ENCODE assay signal across 19 cellular contexts in genomic region chr17:20967776-20968175, GRCh38.
A peak's percentile ranks its signal among the peaks of the same experiment; 100 is the strongest.
DNase-seq lines count a peak whose midpoint lies in the region; ATAC-seq and TF ChIP-seq lines count a peak whose summit lies in the region.
"Had no signal": no experiment of that assay in that cellular context is flagged by ENCODE, and none has a peak within 500 bp of the region (broad histone marks: within the 10 kb centered on the region; RNA-seq: fewer than 3 reads in every experiment).

No MANE protein-coding gene starts in this region.

- no peaks in the 10 kb centered on the region for H3K9me3 Mint-ChIP-seq in memory B cell
- no peaks in the 10 kb centered on the region for H3K9me3 Mint-ChIP-seq in activated CD8-positive, alpha-beta memory T cell treated with anti-CD3 and anti-CD28 coated beads, Interleukin-2, amount 10 ng/mL, durations not matched to agents 7 days and 5 days (ENCODE audit: low read depth)
- H3K9me3 Mint-ChIP-seq: CD8-positive, alpha-beta memory T cell had no signal

- H3K36me3 Mint-ChIP-seq in memory B cell: no peaks in the 10 kb centered on the region
- no peaks in the 10 kb centered on the region for H3K36me3 Mint-ChIP-seq in activated CD8-positive, alpha-beta memory T cell treated with anti-CD3 and anti-CD28 coated beads, Interleukin-2, amount 10 ng/mL, durations not matched to agents 7 days and 5 days
- H3K36me3 Mint-ChIP-seq: CD8-positive, alpha-beta memory T cell had no signal

- H3K14ac ChIP-seq in IMR-90 (replicated peaks; ENCODE audit: low read depth, low read length): no peak overlapping the region

- H3K23ac ChIP-seq in IMR-90 (ENCODE audit: low read depth, low read length): no peak overlapping the region

- TF ChIP-seq POLR2A in IMR-90 (IDR thresholded peaks at IDR 0.05; ENCODE audit: low read depth, low read length): no peak

- intact Hi-C loops in IMR-90 (cut with micrococcal nuclease): no loop called here

- no peak overlapping the region for H4K5ac ChIP-seq in IMR-90 (ENCODE audit: low read depth, low read length)

- no peak overlapping the region for H3K4me2 ChIP-seq in IMR-90 (ENCODE audit: low read depth, low read length)
- H3K4me2 ChIP-seq: SK-N-SH had no signal

- no peak overlapping the region for H2AFZ ChIP-seq in IMR-90 (replicated peaks; ENCODE audit: low read length, poor library complexity)

- H2BK120ac ChIP-seq in IMR-90 (ENCODE audit: low read depth, low read length): no peak overlapping the region

- peaks cover 55% of the 10 kb centered on the region for H3K4me1 Mint-ChIP-seq in memory B cell
- H3K4me1 Mint-ChIP-seq in activated CD8-positive, alpha-beta memory T cell treated with anti-CD3 and anti-CD28 coated beads, Interleukin-2, amount 10 ng/mL, durations not matched to agents 7 days and 5 days: peaks cover 8% of the 10 kb centered on the region

- no peaks in the 10 kb centered on the region for H4K20me1 ChIP-seq in IMR-90 (ENCODE audit: insufficient read depth, low read length)

- no peak overlapping the region for H3K4ac ChIP-seq in IMR-90 (ENCODE audit: low read depth, low read length)

- in situ Hi-C loops in IMR-90 (cut with MboI; ENCODE audit: low sequenced_read_pairs): no loop called here

- ATAC-seq in IMR-90 (ENCODE audit: low read depth): no peak
- peak; percentile 23 for ATAC-seq in memory B cell (ENCODE audit: low read depth)
- ATAC-seq in activated CD8-positive, alpha-beta memory T cell treated with anti-CD3 and anti-CD28 coated beads, Interleukin-2, amount 10 ng/mL, durations not matched to agents 7 days and 5 days: no peak

- H4K91ac ChIP-seq in IMR-90 (ENCODE audit: insufficient read depth, low read depth, low read length): no peak overlapping the region

- H2BK15ac ChIP-seq in IMR-90 (ENCODE audit: low read depth, low read length): no peak overlapping the region

- H3K9me3 ChIP-seq in IMR-90 (ENCODE audit: control insufficient read depth, insufficient read depth, low read length): no peaks in the 10 kb centered on the region
- H3K9me3 ChIP-seq: BE2C, Peyer's patch, SK-N-SH had no signal

- no peak overlapping the region for H2AK5ac ChIP-seq in IMR-90 (ENCODE audit: low read depth, low read length)

- H2BK20ac ChIP-seq in IMR-90 (ENCODE audit: low read depth, low read length): no peak overlapping the region

- no peak overlapping the region for H3K27ac ChIP-seq in IMR-90 (ENCODE audit: insufficient read depth, low read length)
- H3K27ac ChIP-seq: Peyer's patch had no signal

- no TSS peak for BruUV-seq in IMR-90 (replicated peaks; lab: Mats Ljungman, UMichigan)

- no peak overlapping the region for H3K56ac ChIP-seq in IMR-90 (ENCODE audit: extremely low read depth, insufficient read depth, low read length)

- TF ChIP-seq CTCF in IMR-90 (conservative IDR thresholded peaks at IDR 0.05; ENCODE audit: low read depth, low read length) (no peak), choroid plexus epithelial cell (conservative IDR thresholded peaks at IDR 0.05; ENCODE audit: low read depth, low read length) (no peak)

- POLR2A ChIA-PET in IMR-90 (lab: Charles Lee; ENCODE audit: unreplicated experiment): no interaction called here

- H3K27me3 Mint-ChIP-seq in memory B cell: peaks cover 1% of the 10 kb centered on the region
- peaks cover 26% of the 10 kb centered on the region for H3K27me3 Mint-ChIP-seq in activated CD8-positive, alpha-beta memory T cell treated with anti-CD3 and anti-CD28 coated beads, Interleukin-2, amount 10 ng/mL, durations not matched to agents 7 days and 5 days

- peaks cover 46% of the 10 kb centered on the region for H3K27me3 ChIP-seq in IMR-90 (ENCODE audit: control insufficient read depth, insufficient read depth, low read length)
- H3K27me3 ChIP-seq: BE2C, Peyer's patch had no signal

- no peak for TF ChIP-seq RAD21 in IMR-90 (IDR thresholded peaks at IDR 0.05; ENCODE audit: low read length)

- H3K9me1 ChIP-seq in IMR-90 (ENCODE audit: insufficient read depth, low read length): no peaks in the 10 kb centered on the region

- no peak overlapping the region for H4K8ac ChIP-seq in IMR-90 (ENCODE audit: low read depth in 2 of 2, low read length in 2 of 2)

- H3K18ac ChIP-seq in IMR-90 (ENCODE audit: low read depth, low read length): no peak overlapping the region

- no peaks in the 10 kb centered on the region for H3K79me1 ChIP-seq in IMR-90 (ENCODE audit: low read depth in 1 of 2, low read length in 2 of 2)

- H3K27ac Mint-ChIP-seq in memory B cell: no peak overlapping the region
- H3K27ac Mint-ChIP-seq in activated CD8-positive, alpha-beta memory T cell treated with anti-CD3 and anti-CD28 coated beads, Interleukin-2, amount 10 ng/mL, durations not matched to agents 7 days and 5 days: no peak overlapping the region

- CTCF ChIA-PET in IMR-90 (lab: Yijun Ruan, JAX): no interaction called here
- CTCF ChIA-PET in activated CD8-positive, alpha-beta memory T cell treated with anti-CD3 and anti-CD28 coated beads, Interleukin-2, amount 10 ng/mL, durations not matched to agents 7 days and 5 days (lab: Charles Lee): no interaction called here

- no peaks in the 10 kb centered on the region for H3K36me3 ChIP-seq in IMR-90 (ENCODE audit: control insufficient read depth, insufficient read depth, low read length)
- H3K36me3 ChIP-seq: BE2C, Peyer's patch had no signal

- no peak overlapping the region for H3K9ac ChIP-seq in IMR-90 (ENCODE audit: low read depth, low read length)
- H3K9ac ChIP-seq: SK-N-SH had no signal

- H3K4me1 ChIP-seq in IMR-90 (ENCODE audit: control insufficient read depth, insufficient read depth, low read length): no peaks in the 10 kb centered on the region
- H3K4me1 ChIP-seq: BE2C, Peyer's patch had no signal

- H3K4me3 Mint-ChIP-seq in memory B cell: no peak overlapping the region
- H3K4me3 Mint-ChIP-seq in activated CD8-positive, alpha-beta memory T cell treated with anti-CD3 and anti-CD28 coated beads, Interleukin-2, amount 10 ng/mL, durations not matched to agents 7 days and 5 days: no peak overlapping the region

- WGBS in IMR-90 (ENCODE audit: extremely low coverage in 2 of 2, insufficient read length in 1 of 2), 2 experiments: 38% methylated on average over 1 of the region's 3 CpGs; no CpG with 5 or more reads in 1 of the 2 experiments

- no peak overlapping the region for H2BK5ac ChIP-seq in IMR-90 (ENCODE audit: low read depth, low read length, poor library complexity, severe bottlenecking)

- H3K4me3 ChIP-seq in IMR-90 (ENCODE audit: insufficient read depth, low read depth, low read length): no peak overlapping the region
- no peak overlapping the region for H3K4me3 ChIP-seq in choroid plexus epithelial cell (ENCODE audit: low read depth, low read length)
- H3K4me3 ChIP-seq: Peyer's patch had no signal

- no peak overlapping the region for H2AK9ac ChIP-seq in IMR-90 (replicated peaks; ENCODE audit: low read depth, low read length, poor library complexity)

- DNase-seq in ELR (ENCODE audit: low read depth): peak; percentile 19
- peak; percentile 17 for DNase-seq in IMR-90
- DNase-seq in choroid plexus epithelial cell (ENCODE audit: low read depth): peak; percentile 33
- DNase-seq in memory B cell (ENCODE audit: low spot score in 2 of 2): no peak
- no peak for DNase-seq in activated CD8-positive, alpha-beta memory T cell treated with anti-CD3 and anti-CD28 coated beads, Interleukin-2, amount 10 ng/mL, durations not matched to agents 7 days and 5 days
- no peak for DNase-seq in NCI-H226
- no peak for DNase-seq in stimulated activated CD4-positive, alpha-beta T cell treated with anti-CD3 and anti-CD28 coated beads, Interleukin-4, amount 100 ng/mL, for 1 hour
- no peak for DNase-seq in SKM-1 treated with dmso at 0.1 percent for 144 hours (lab: John Stamatoyannopoulos, UW; ENCODE audit: unreplicated experiment)
- DNase-seq: BE2C; CD8-positive, alpha-beta memory T cell; H7; NCI-H1048; NCI-H146; NCI-H2081 treated with DMSO at 0.1 percent for 48 hours; NCI-H2227 treated with DMSO at 0.1 percent for 48 hours; NCI-H69; Peyer's patch; Right ventricle myocardium superior; SK-N-SH had no signal

- dilution Hi-C loops in IMR-90 (cut with HindIII; ENCODE audit: low sequenced_read_pairs, unreplicated experiment): no loop called here

TF ChIP-seq in IMR-90, 13 proteins besides CTCF, POLR2A, EP300 and RAD21:
- TF ChIP-seq BHLHE40 (IDR thresholded peaks at IDR 0.05; ENCODE audit: low read depth, low read length): no peak
- TF ChIP-seq RFX5 (IDR thresholded peaks at IDR 0.05; ENCODE audit: low read depth, low read length): no peak
- TF ChIP-seq MAZ (IDR thresholded peaks at IDR 0.05; ENCODE audit: borderline replicate concordance, low read depth, low read length): no peak
- no peak for TF ChIP-seq CEBPB (IDR thresholded peaks at IDR 0.05; ENCODE audit: low read depth, low read length)
- no peak for TF ChIP-seq CHD1 (IDR thresholded peaks at IDR 0.05; ENCODE audit: low read depth, low read length)
- no peak for TF ChIP-seq RCOR1 (IDR thresholded peaks at IDR 0.05; ENCODE audit: insufficient replicate concordance, low read length)
- TF ChIP-seq USF2 (IDR thresholded peaks at IDR 0.05; ENCODE audit: low read depth, low read length): no peak
- TF ChIP-seq MAFK (IDR thresholded peaks at IDR 0.05; ENCODE audit: low read depth, low read length): no peak
- no peak for TF ChIP-seq NFE2L2 (IDR thresholded peaks at IDR 0.05; ENCODE audit: low read depth, low read length)
- TF ChIP-seq MXI1 (IDR thresholded peaks at IDR 0.05; ENCODE audit: borderline replicate concordance, low read depth, low read length): no peak

Comparison
In these comparisons a context has a peak if more than half of its experiments do, and no peak if none do; other contexts are left out.
1. DNase-seq: peak in ELR (single experiment), IMR-90 (single experiment) and choroid plexus epithelial cell (single experiment); none in memory B cell (0 of 2), activated CD8-positive, alpha-beta memory T cell treated with anti-CD3 and anti-CD28 coated beads, Interleukin-2, amount 10 ng/mL, durations not matched to agents 7 days and 5 days (single experiment), NCI-H226 (single experiment), stimulated activated CD4-positive, alpha-beta T cell treated with anti-CD3 and anti-CD28 coated beads, Interleukin-4, amount 100 ng/mL, for 1 hour (single experiment) and SKM-1 treated with dmso at 0.1 percent for 144 hours (single experiment).